Comparison of ENCODE assay signal across 9 cellular contexts in the genomic region with DNA sequence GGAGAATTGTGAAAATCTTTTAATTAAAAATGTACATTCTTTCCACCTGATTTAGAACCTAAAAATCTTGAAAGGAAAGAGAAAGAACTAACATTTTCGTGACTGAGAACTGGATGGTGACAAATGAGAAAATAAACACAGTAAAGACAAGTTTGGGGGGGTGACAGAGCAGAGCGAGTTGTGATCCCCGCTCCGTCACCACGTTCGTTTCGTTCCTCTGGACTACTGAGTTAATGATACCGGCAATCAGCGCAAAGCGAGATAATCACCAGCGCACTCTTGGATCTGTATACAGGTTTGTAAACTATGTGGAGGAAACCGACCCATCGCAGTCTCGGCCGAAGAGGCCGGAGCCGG. TPM values are rescaled to one million over a fixed set of nuclear protein-coding genes. Genes with fewer than 3 reads are reported as not detected.
DNase-seq lines count a peak whose midpoint lies in the region; ATAC-seq and TF ChIP-seq lines count a peak whose summit lies in the region.
"Had no signal": no experiment of that assay in that cellular context is flagged by ENCODE, and none has a peak within 500 bp of the region (broad histone marks: within the 10 kb centered on the region; RNA-seq: fewer than 3 reads in every experiment).

No MANE protein-coding gene starts in this region.

- no peaks in the 10 kb centered on the region for H3K9me3 ChIP-seq in Peyer's patch

- H3K36me3 ChIP-seq in Peyer's patch (no peaks in the 10 kb centered on the region), rectal smooth muscle tissue (ENCODE audit: control insufficient read depth, insufficient read depth, low read length) (no peaks in the 10 kb centered on the region)

- peak overlapping the region; percentile 98 to 99 (median 98) for H3K27ac ChIP-seq in Peyer's patch
- peak overlapping the region; percentile 99 for H3K27ac ChIP-seq in rectal smooth muscle tissue (ENCODE audit: low read depth, low read length)

- TF ChIP-seq CTCF in Peyer's patch (IDR thresholded peaks at IDR 0.05): no peak
- no peak for TF ChIP-seq CTCF in fibroblast of the aortic adventitia (IDR thresholded peaks at IDR 0.05; ENCODE audit: insufficient read depth, low read length)

- peak overlapping the region; percentile 61 to 80 (median 68) for H3K4me3 ChIP-seq in Peyer's patch
- peak overlapping the region; percentile 71 for H3K4me3 ChIP-seq in fibroblast of the aortic adventitia (ENCODE audit: low read depth, low read length)
- peak overlapping the region; percentile 69 for H3K4me3 ChIP-seq in rectal smooth muscle tissue (ENCODE audit: low read length)

- H3K27me3 ChIP-seq in Peyer's patch (no peaks in the 10 kb centered on the region), rectal smooth muscle tissue (ENCODE audit: control insufficient read depth, insufficient read depth, low read length) (no peaks in the 10 kb centered on the region)

- ATAC-seq in GM19328 (IDR thresholded peaks at IDR 0.05; ENCODE audit: unreplicated experiment): peak; percentile 7
- no peak for ATAC-seq in HG03571 (IDR thresholded peaks at IDR 0.05; ENCODE audit: unreplicated experiment)

- H3K9ac ChIP-seq in rectal smooth muscle tissue (ENCODE audit: low read length): peak overlapping the region; percentile 81

- DNase-seq in Peyer's patch: no peak
- DNase-seq in fibroblast of the aortic adventitia (ENCODE audit: low read depth): no peak
- DNase-seq in HCEC 1CT: no peak
- DNase-seq in NCI-H748 treated with DMSO at 0.1 percent for 48 hours (lab: John Stamatoyannopoulos, UW): no peak
- no peak for DNase-seq in NCI-H2029 (lab: John Stamatoyannopoulos, UW)

- H3K4me1 ChIP-seq in Peyer's patch (peaks cover 0 to 14% (median 2%) of the 10 kb centered on the region in 4 donors), rectal smooth muscle tissue (ENCODE audit: control insufficient read depth, insufficient read depth, low read length) (peaks cover 3% of the 10 kb centered on the region)

- no peak for TF ChIP-seq POLR2A in Peyer's patch (IDR thresholded peaks at IDR 0.05)

RNA-seq across cellular contexts. Expression of a gene that starts 31.2 kb away (rescaled TPM):
- total RNA-seq in Peyer's patch (not detected), fibroblast of the aortic adventitia (ENCODE audit: low replicate concordance) (not detected in 2 replicates)
- total RNA-seq: T-helper 2 cell treated with Interferon-gamma antibody and Interleukin-4, amounts not matched to agents 100 ng/mL and 5 ng/mL, for 36 hours had no signal
